Comparison of ENCODE assay signal across 8 cellular contexts in the genomic region with DNA sequence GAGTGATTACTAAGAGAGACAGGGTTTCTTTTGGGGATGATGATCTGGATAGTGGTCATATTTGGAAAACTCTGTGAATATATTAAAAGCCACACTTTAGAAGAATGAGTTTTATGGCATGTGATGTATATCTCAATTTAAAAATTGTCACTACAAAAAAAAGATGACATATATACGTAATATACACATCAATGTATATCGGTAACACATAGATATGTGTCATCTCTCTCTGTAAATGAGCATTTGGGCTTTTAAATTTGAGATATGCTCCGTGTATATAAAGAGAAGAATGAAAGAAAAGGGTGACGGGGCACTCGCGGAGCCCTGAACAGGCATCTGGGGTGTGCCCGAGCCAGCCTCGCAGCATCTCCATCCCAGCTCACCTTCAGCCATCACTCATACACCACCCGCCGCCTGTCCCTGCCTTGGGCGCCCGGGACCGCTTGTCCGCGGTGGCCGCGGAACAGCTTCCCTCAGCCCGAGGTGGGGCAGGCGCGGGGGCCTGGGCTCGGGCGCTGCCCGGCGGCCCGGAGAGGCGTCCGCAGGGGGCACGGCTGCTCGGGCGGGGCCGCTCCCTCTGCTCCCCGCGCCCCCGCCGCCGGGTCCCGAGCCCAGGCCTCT. TPM values are rescaled to one million over a fixed set of nuclear protein-coding genes. Genes with fewer than 3 reads are reported as not detected.
DNase-seq lines count a peak whose midpoint lies in the region; ATAC-seq and TF ChIP-seq lines count a peak whose summit lies in the region.

No MANE protein-coding gene starts in this region.

- no peaks in the 10 kb centered on the region for H3K9me3 Mint-ChIP-seq in stimulated activated naive B cell treated with anti-CD40 and anti-IgM and Interleukin-4, amounts not matched to agents 10 μg/mL and 1 μg/mL and 100 μg/mL, for 72 hours

- TF ChIP-seq CTCF in cardiac fibroblast (IDR thresholded peaks at IDR 0.05; ENCODE audit: low read depth, low read length) = no peak
- TF ChIP-seq CTCF in lower lobe of right lung (IDR thresholded peaks at IDR 0.05) = no peak

- peaks cover 19 to 20% of the 10 kb centered on the region in 2 donors for H3K4me1 Mint-ChIP-seq in stimulated activated naive B cell treated with anti-CD40 and anti-IgM and Interleukin-4, amounts not matched to agents 10 μg/mL and 1 μg/mL and 100 μg/mL, for 72 hours

- peak overlapping the region; percentile 80 for H3K27ac ChIP-seq in lower lobe of right lung

- no peaks in the 10 kb centered on the region for H3K36me3 Mint-ChIP-seq in stimulated activated naive B cell treated with anti-CD40 and anti-IgM and Interleukin-4, amounts not matched to agents 10 μg/mL and 1 μg/mL and 100 μg/mL, for 72 hours

- DNase-seq in NCI-H82 (lab: John Stamatoyannopoulos, UW) (peak; percentile 57), NCI-H82 treated with DMSO at 0.1 percent for 48 hours (lab: John Stamatoyannopoulos, UW; ENCODE audit: unreplicated experiment) (no peak), SW480 (ENCODE audit: low spot score) (peak; percentile 49), cardiac fibroblast (ENCODE audit: low read depth in 2 of 2) (no peak), lower lobe of right lung (no peak)
- peak; percentile 21 for DNase-seq in stimulated activated naive B cell treated with anti-CD40 and anti-IgM and Interleukin-4, amounts not matched to agents 10 μg/mL and 1 μg/mL and 100 μg/mL, for 72 hours

- peaks cover 0 to 9% of the 10 kb centered on the region in 2 donors for H3K27me3 Mint-ChIP-seq in stimulated activated naive B cell treated with anti-CD40 and anti-IgM and Interleukin-4, amounts not matched to agents 10 μg/mL and 1 μg/mL and 100 μg/mL, for 72 hours

- H3K36me3 ChIP-seq in lower lobe of right lung = no peaks in the 10 kb centered on the region

- peaks cover under 1% of the 10 kb centered on the region for H3K27me3 ChIP-seq in lower lobe of right lung (ENCODE audit: low read depth)

- ATAC-seq in HG03342 (IDR thresholded peaks at IDR 0.05; ENCODE audit: unreplicated experiment) (peak; percentile 36), lower lobe of right lung (peak in 1 of 2 donors; percentile 33), HG02763 (IDR thresholded peaks at IDR 0.05; ENCODE audit: unreplicated experiment) (no peak)
- peak; percentile 42 to 43 for ATAC-seq in stimulated activated naive B cell treated with anti-CD40 and anti-IgM and Interleukin-4, amounts not matched to agents 10 μg/mL and 1 μg/mL and 100 μg/mL, for 72 hours (replicated peaks)

- intact Hi-C loops in lower lobe of right lung (cut with DNase I) = no loop called here

- H3K4me1 ChIP-seq in lower lobe of right lung = peaks cover 24% of the 10 kb centered on the region

- no peaks in the 10 kb centered on the region for H3K9me3 ChIP-seq in lower lobe of right lung

- H3K4me3 ChIP-seq in cardiac fibroblast (replicated peaks in 1 of 2; ENCODE audit: low read depth in 2 of 2, low read length in 2 of 2) (peak overlapping the region; percentile 81 to 93), lower lobe of right lung (peak overlapping the region; percentile 77)

- peak overlapping the region; percentile 91 for H3K27ac Mint-ChIP-seq in stimulated activated naive B cell treated with anti-CD40 and anti-IgM and Interleukin-4, amounts not matched to agents 10 μg/mL and 1 μg/mL and 100 μg/mL, for 72 hours

- H3K4me3 Mint-ChIP-seq in stimulated activated naive B cell treated with anti-CD40 and anti-IgM and Interleukin-4, amounts not matched to agents 10 μg/mL and 1 μg/mL and 100 μg/mL, for 72 hours = peak overlapping the region; percentile 85 to 88

RNA-seq across cellular contexts. Expression of gene SLC41A2, which starts 0.6 kb away (rescaled TPM):
- total RNA-seq in lower lobe of right lung = 24.8 TPM

RNA-seq across cellular contexts. Expression of gene NOPCHAP1, which starts 28.6 kb away (rescaled TPM):
- total RNA-seq in lower lobe of right lung = 11.7 TPM

Comparison
In these comparisons a context has a peak if more than half of its experiments do, and no peak if none do; other contexts are left out.
1. DNase-seq: peak in NCI-H82 (single experiment), SW480 (single experiment) and stimulated activated naive B cell treated with anti-CD40 and anti-IgM and Interleukin-4, amounts not matched to agents 10 μg/mL and 1 μg/mL and 100 μg/mL, for 72 hours (single experiment); none in NCI-H82 treated with DMSO at 0.1 percent for 48 hours (single experiment), cardiac fibroblast (0 of 2) and lower lobe of right lung (single experiment).